15 cellular contexts compared by ENCODE assay signal in the genomic region with DNA sequence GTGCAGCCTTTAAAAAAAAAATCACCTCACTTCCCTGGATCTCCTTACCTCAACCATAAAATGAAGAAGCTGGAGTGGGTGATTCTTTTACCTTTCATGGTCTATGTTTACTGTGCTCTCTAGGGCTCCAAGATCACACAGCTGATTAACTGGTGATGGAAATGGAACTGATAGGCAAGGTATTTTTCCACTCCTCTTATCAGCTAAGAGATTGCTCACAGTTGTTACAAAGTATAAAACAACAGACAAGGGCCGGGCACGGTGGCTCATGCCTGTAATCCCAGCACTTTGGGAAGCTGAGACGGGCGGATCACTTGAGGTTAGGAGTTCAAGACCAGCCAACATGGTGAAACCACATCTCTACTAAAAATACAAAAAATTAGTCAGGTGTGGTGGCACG. TPM values are rescaled to one million over a fixed set of nuclear protein-coding genes. Genes with fewer than 3 reads are reported as not detected.
DNase-seq lines count a peak whose midpoint lies in the region; ATAC-seq and TF ChIP-seq lines count a peak whose summit lies in the region.
"Had no signal": no experiment of that assay in that cellular context is flagged by ENCODE, and none has a peak within 500 bp of the region (broad histone marks: within the 10 kb centered on the region; RNA-seq: fewer than 3 reads in every experiment).

No MANE protein-coding gene starts in this region.

- H3K4me3 ChIP-seq in HEK293 (ENCODE audit: low read depth, low read length) (no peak overlapping the region), endodermal cell (ENCODE audit: low read length) (peak overlapping the region; percentile 39)
- H3K4me3 ChIP-seq: BLaER1 treated with 17β-estradiol and CSF1 and Interleukin-3, amounts not matched to agents 10 nM and 100 nM; HAP-1 had no signal

- ATAC-seq in activated T-cell treated with anti-CD3 and anti-CD28 coated beads, Interleukin-2, amount 50 U/mL, for 4 hours: no peak
- no peak for ATAC-seq in GM21423 (IDR thresholded peaks at IDR 0.05; ENCODE audit: unreplicated experiment)

- H3K9me3 Mint-ChIP-seq in activated T-cell treated with anti-CD3 and anti-CD28 coated beads, Interleukin-2, amount 50 U/mL, for 24 hours: no peaks in the 10 kb centered on the region
- no peaks in the 10 kb centered on the region for H3K9me3 Mint-ChIP-seq in activated T-cell treated with anti-CD3 and anti-CD28 coated beads, Interleukin-2, amount 50 U/mL, for 4 hours
- no peaks in the 10 kb centered on the region for H3K9me3 Mint-ChIP-seq in endodermal cell
- H3K9me3 Mint-ChIP-seq: CD4-positive, CD25-positive, alpha-beta regulatory T cell; HFFc6 had no signal

- H3K36me3 Mint-ChIP-seq in activated T-cell treated with anti-CD3 and anti-CD28 coated beads, Interleukin-2, amount 50 U/mL, for 24 hours (ENCODE audit: low read depth): peaks cover 89% of the 10 kb centered on the region
- H3K36me3 Mint-ChIP-seq in activated T-cell treated with anti-CD3 and anti-CD28 coated beads, Interleukin-2, amount 50 U/mL, for 4 hours (ENCODE audit: insufficient read depth): peaks cover 22% of the 10 kb centered on the region
- peaks cover 22% of the 10 kb centered on the region for H3K36me3 Mint-ChIP-seq in endodermal cell (ENCODE audit: low read depth)

- POLR2A ChIA-PET in HEK293 (lab: Yijun Ruan, JAX): no interaction called here

- H3K9ac ChIP-seq in endodermal cell (ENCODE audit: extremely low read depth, low read length, poor library complexity, severe bottlenecking): no peak overlapping the region
- H3K9ac ChIP-seq: BLaER1 treated with 17β-estradiol and CSF1 and Interleukin-3, amounts not matched to agents 10 nM and 100 nM had no signal

- H3K9me3 ChIP-seq in HEK293 (ENCODE audit: control insufficient read depth, insufficient read depth, low read depth, low read length) (no peaks in the 10 kb centered on the region), endodermal cell (ENCODE audit: control insufficient read depth, low read length) (no peaks in the 10 kb centered on the region)
- H3K9me3 ChIP-seq: BLaER1 treated with 17β-estradiol and CSF1 and Interleukin-3, amounts not matched to agents 10 nM and 100 nM; HAP-1 had no signal

- no peak overlapping the region for H3K4me3 Mint-ChIP-seq in activated T-cell treated with anti-CD3 and anti-CD28 coated beads, Interleukin-2, amount 50 U/mL, for 24 hours
- no peak overlapping the region for H3K4me3 Mint-ChIP-seq in activated T-cell treated with anti-CD3 and anti-CD28 coated beads, Interleukin-2, amount 50 U/mL, for 4 hours
- peak overlapping the region; percentile 1 for H3K4me3 Mint-ChIP-seq in endodermal cell
- H3K4me3 Mint-ChIP-seq: CD4-positive, CD25-positive, alpha-beta regulatory T cell; HFFc6 had no signal

- no peaks in the 10 kb centered on the region for H3K27me3 Mint-ChIP-seq in activated T-cell treated with anti-CD3 and anti-CD28 coated beads, Interleukin-2, amount 50 U/mL, for 24 hours
- H3K27me3 Mint-ChIP-seq in activated T-cell treated with anti-CD3 and anti-CD28 coated beads, Interleukin-2, amount 50 U/mL, for 4 hours (ENCODE audit: low read depth): no peaks in the 10 kb centered on the region
- no peaks in the 10 kb centered on the region for H3K27me3 Mint-ChIP-seq in endodermal cell (ENCODE audit: insufficient read depth)
- H3K27me3 Mint-ChIP-seq: CD4-positive, CD25-positive, alpha-beta regulatory T cell had no signal

- H3K4me1 Mint-ChIP-seq in activated T-cell treated with anti-CD3 and anti-CD28 coated beads, Interleukin-2, amount 50 U/mL, for 24 hours (ENCODE audit: low read depth): peaks cover 1% of the 10 kb centered on the region
- no peaks in the 10 kb centered on the region for H3K4me1 Mint-ChIP-seq in activated T-cell treated with anti-CD3 and anti-CD28 coated beads, Interleukin-2, amount 50 U/mL, for 4 hours (ENCODE audit: low read depth)
- H3K4me1 Mint-ChIP-seq in endodermal cell: peaks cover 17% of the 10 kb centered on the region

- CTCF ChIA-PET in HEK293 (lab: Yijun Ruan, JAX): interaction anchor here (0.6 to 0.7 kb wide), 2 partner anchors 11 to 880 kb away, joined by 5 to 6 read pairs; no protein-coding TSS in a partner anchor

- no peaks in the 10 kb centered on the region for H3K4me1 ChIP-seq in HEK293 (ENCODE audit: control insufficient read depth, insufficient read depth, low read length)
- no peaks in the 10 kb centered on the region for H3K4me1 ChIP-seq in endodermal cell (ENCODE audit: control insufficient read depth, insufficient read depth, low read length)
- H3K4me1 ChIP-seq: HAP-1 had no signal

- intact Hi-C loops in posterior vena cava (cut with DNase I): no loop called here

- 39 to 88% methylated on average over 1 to 5 of the region's 5 CpGs for WGBS in endodermal cell (ENCODE audit: insufficient coverage in 1 of 2, insufficient read length in 1 of 2), 2 experiments

- H3K36me3 ChIP-seq in HEK293 (ENCODE audit: control insufficient read depth in 2 of 2, insufficient read depth in 1 of 2, low read length in 2 of 2) (peaks cover 71% of the 10 kb centered on the region in 2 experiments), endodermal cell (ENCODE audit: control insufficient read depth, insufficient read depth, low read length) (peaks cover 65% of the 10 kb centered on the region)

- no peak for DNase-seq in activated T-cell treated with anti-CD3 and anti-CD28 coated beads, Interleukin-2, amount 50 U/mL, for 24 hours
- no peak for DNase-seq in activated T-cell treated with anti-CD3 and anti-CD28 coated beads, Interleukin-2, amount 50 U/mL, for 4 hours
- DNase-seq in endodermal cell (peak; percentile 61), posterior vena cava (ENCODE audit: low spot score) (peak; percentile 19), AML-193 (lab: John Stamatoyannopoulos, UW) (no peak), ecto neural progenitor cell (ENCODE audit: low spot score) (no peak)
- DNase-seq: 8988T; CD4-positive, CD25-positive, alpha-beta regulatory T cell; DND-41; GDM1; HFFc6 had no signal

- peak overlapping the region; percentile 15 for H3K27ac Mint-ChIP-seq in activated T-cell treated with anti-CD3 and anti-CD28 coated beads, Interleukin-2, amount 50 U/mL, for 24 hours
- peak overlapping the region; percentile 22 for H3K27ac Mint-ChIP-seq in endodermal cell
- H3K27ac Mint-ChIP-seq: CD4-positive, CD25-positive, alpha-beta regulatory T cell; HFFc6 had no signal

- no peak for TF ChIP-seq CTCF in HEK293 (tag by site-specific recombination; IDR thresholded peaks at IDR 0.05)
- no peak for TF ChIP-seq CTCF in endodermal cell (conservative IDR thresholded peaks at IDR 0.05)

- no peak overlapping the region for H3K27ac ChIP-seq in HEK293 (ENCODE audit: extremely low read depth, low read depth, low read length)
- H3K27ac ChIP-seq in endodermal cell (ENCODE audit: low read depth, low read length): no peak overlapping the region
- H3K27ac ChIP-seq: BLaER1 treated with 17β-estradiol and CSF1 and Interleukin-3, amounts not matched to agents 10 nM and 100 nM had no signal

- H3K27me3 ChIP-seq in endodermal cell (ENCODE audit: control insufficient read depth, insufficient read depth, low read length, poor library complexity, severe bottlenecking): no peaks in the 10 kb centered on the region
- H3K27me3 ChIP-seq: BLaER1 treated with 17β-estradiol and CSF1 and Interleukin-3, amounts not matched to agents 10 nM and 100 nM had no signal

TF ChIP-seq in HEK293, 187 proteins besides CTCF, POLR2A, EP300 and RAD21:
- TF ChIP-seq ZNF621 (tag by site-specific recombination; IDR thresholded peaks at IDR 0.05) (no peak), ZNF266 (tag by site-specific recombination; IDR thresholded peaks at IDR 0.05; ENCODE audit: low read depth) (no peak), ZXDB (tag by site-specific recombination; IDR thresholded peaks at IDR 0.05) (peak; percentile 39; the same call in 1 of the 2 replicates)

RNA-seq across cellular contexts. Expression of a gene that starts 14.5 kb away (rescaled TPM):
- total RNA-seq in activated T-cell treated with anti-CD3 and anti-CD28 coated beads, Interleukin-2, amount 50 U/mL, for 4 hours: 1,000 to 10,000 TPM; 1,450 to 1,497 (median 1,473) TPM
- 1,000 to 10,000 TPM; 1,231 to 1,254 TPM for total RNA-seq in endodermal cell
- polyA plus RNA-seq in endodermal cell (2013, experiment 1 of 2): 1,975 TPM
- 1,984 TPM for polyA plus RNA-seq in endodermal cell (2013, experiment 2 of 2)
- 100 to 1,000 TPM; 782 to 816 TPM for total RNA-seq in posterior vena cava

RNA-seq across cellular contexts. Expression of a gene that starts 14.9 kb away (rescaled TPM):
- 1 to 10 TPM; 2.8 to 4.3 (median 3.6) TPM for total RNA-seq in activated T-cell treated with anti-CD3 and anti-CD28 coated beads, Interleukin-2, amount 50 U/mL, for 4 hours
- 10 to 100 TPM; 15.4 to 17.9 TPM for total RNA-seq in endodermal cell
- polyA plus RNA-seq in endodermal cell (2013, experiment 1 of 2): 10.5 TPM
- 9.7 TPM for polyA plus RNA-seq in endodermal cell (2013, experiment 2 of 2)
- total RNA-seq in posterior vena cava: 1 to 10 TPM; 7.1 to 9.3 TPM

RNA-seq across cellular contexts. Expression of a gene that starts 22.0 kb away (rescaled TPM):
- total RNA-seq in activated T-cell treated with anti-CD3 and anti-CD28 coated beads, Interleukin-2, amount 50 U/mL, for 4 hours: 10 to 100 TPM; 55.6 to 59.8 (median 58.1) TPM
- 10 to 100 TPM; 30.7 to 35.3 TPM for total RNA-seq in endodermal cell
- 27.2 TPM for polyA plus RNA-seq in endodermal cell (2013, experiment 1 of 2)
- 24.5 TPM for polyA plus RNA-seq in endodermal cell (2013, experiment 2 of 2)
- 10 to 100 TPM; 18.6 to 19.9 TPM for total RNA-seq in posterior vena cava

Comparison
In these comparisons a context has a peak if more than half of its experiments do, and no peak if none do; other contexts are left out.
1. DNase-seq: peak in endodermal cell (single experiment) and posterior vena cava (single experiment); none in activated T-cell treated with anti-CD3 and anti-CD28 coated beads, Interleukin-2, amount 50 U/mL, for 24 hours (single experiment), activated T-cell treated with anti-CD3 and anti-CD28 coated beads, Interleukin-2, amount 50 U/mL, for 4 hours (single experiment), AML-193 (0 of 2) and ecto neural progenitor cell (single experiment).